ENCODE assay signal across 27 cellular contexts in the genomic region with DNA sequence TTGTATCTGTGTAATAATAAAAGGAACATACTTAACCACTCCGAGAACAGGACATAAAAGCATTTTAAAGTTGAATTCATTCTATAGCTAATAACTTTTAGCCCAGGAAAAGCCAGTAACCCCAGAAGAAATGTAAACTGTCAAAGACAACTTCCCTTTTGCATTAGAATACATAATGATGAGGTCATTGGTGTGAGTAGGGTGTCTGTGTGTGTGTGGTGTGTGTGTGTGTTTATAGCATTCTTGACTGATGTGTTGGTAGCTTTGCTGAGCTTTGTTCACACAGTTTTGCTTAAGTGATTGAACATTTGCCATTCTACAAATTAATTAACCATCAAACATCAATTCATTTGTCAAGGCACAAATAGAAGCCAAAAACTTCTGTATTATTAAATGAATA.
"Had no signal": no experiment of that assay in that cellular context is flagged by ENCODE, and none has a peak within 500 bp of the region (broad histone marks: within the 10 kb centered on the region; RNA-seq: fewer than 3 reads in every experiment).

No MANE protein-coding gene starts in this region.

- H3K9me3 Mint-ChIP-seq: activated naive CD8-positive, alpha-beta T cell treated with anti-CD3 and anti-CD28 coated beads, Interleukin-2, amount 50 U/mL, for 24 hours had no signal

- H3K9me3 ChIP-seq: SJCRH30, SK-N-SH had no signal

- H3K27ac Mint-ChIP-seq: activated CD8-positive, alpha-beta T cell treated with anti-CD3 and anti-CD28 coated beads, Interleukin-2, amount 10 ng/mL, durations not matched to agents 7 days and 5 days; activated naive CD4-positive, alpha-beta T cell treated with anti-CD3 and anti-CD28 coated beads, Interleukin-2, amount 50 U/mL, for 72 hours; activated naive CD8-positive, alpha-beta T cell treated with anti-CD3 and anti-CD28 coated beads, Interleukin-2, amount 50 U/mL, for 24 hours; activated T-helper 1 cell treated with anti-CD3 and anti-CD28 coated beads, Interleukin-12 subunit alpha, Interleukin-12 subunit beta, Interleukin-2, Interleukin-4 antibody, amounts not matched to agents 30 ng/mL and 10 ng/mL and 1 ng/mL, durations not matched to agents 14 hours and 24 hours and 36 hours had no signal

- H3K4me1 Mint-ChIP-seq: activated naive CD8-positive, alpha-beta T cell treated with anti-CD3 and anti-CD28 coated beads, Interleukin-2, amount 50 U/mL, for 24 hours had no signal

- H3K27ac ChIP-seq: brain microvascular endothelial cell, RWPE1, SJCRH30 had no signal

- H3K4me3 ChIP-seq: SJCRH30 had no signal

- H3K4me3 Mint-ChIP-seq: activated CD8-positive, alpha-beta T cell treated with anti-CD3 and anti-CD28 coated beads, Interleukin-2, amount 10 ng/mL, durations not matched to agents 7 days and 5 days; activated naive CD8-positive, alpha-beta T cell treated with anti-CD3 and anti-CD28 coated beads, Interleukin-2, amount 50 U/mL, for 24 hours; activated T-helper 1 cell treated with anti-CD3 and anti-CD28 coated beads, Interleukin-12 subunit alpha, Interleukin-12 subunit beta, Interleukin-2, Interleukin-4 antibody, amounts not matched to agents 30 ng/mL and 10 ng/mL and 1 ng/mL, durations not matched to agents 14 hours and 24 hours and 36 hours had no signal

- H3K4me1 ChIP-seq: SJCRH30 had no signal

- H3K36me3 ChIP-seq: brain microvascular endothelial cell, SJCRH30 had no signal

- H3K27me3 Mint-ChIP-seq: activated naive CD8-positive, alpha-beta T cell treated with anti-CD3 and anti-CD28 coated beads, Interleukin-2, amount 50 U/mL, for 24 hours had no signal

- H3K27me3 ChIP-seq: brain microvascular endothelial cell, SJCRH30 had no signal

- DNase-seq: activated CD4-positive, alpha-beta T cell treated with anti-CD3 and anti-CD28 coated beads for 4 hours; activated CD8-positive, alpha-beta memory T cell treated with anti-CD3 and anti-CD28 coated beads, Interleukin-2, amount 50 U/mL, for 48 hours; activated CD8-positive, alpha-beta T cell treated with anti-CD3 and anti-CD28 coated beads, Interleukin-2, amount 10 ng/mL, durations not matched to agents 7 days and 5 days; activated effector memory CD4-positive, alpha-beta T cell treated with Interleukin-2 at 50 U/mL for 16 hours; activated naive CD4-positive, alpha-beta T cell treated with Interleukin-2 at 50 U/mL for 16 hours; activated naive CD8-positive, alpha-beta T cell treated with anti-CD3 and anti-CD28 coated beads, Interleukin-2, amount 50 U/mL, for 24 hours; activated T-cell treated with anti-CD3 and anti-CD28 coated beads, Interleukin-2, amount 50 U/mL, for 1 hour; amygdala; brain microvascular endothelial cell; cerebellar nuclear complex; NCI-H1092 treated with DMSO at 0.1 percent for 48 hours; NCI-H1417 treated with DMSO at 0.1 percent for 48 hours; NCI-H1694; NCI-H2029; NCI-H2107; NCI-H2171 treated with DMSO at 0.1 percent for 48 hours; NCI-H345; NCI-H510A; NCI-H526 treated with DMSO at 0.1 percent for 48 hours; NCI-H82; Right ventricle myocardium superior; SJCRH30; SK-N-SH; T-helper 1 cell had no signal
